ENCODE assay signal across 1 cellular context in the genomic region with DNA sequence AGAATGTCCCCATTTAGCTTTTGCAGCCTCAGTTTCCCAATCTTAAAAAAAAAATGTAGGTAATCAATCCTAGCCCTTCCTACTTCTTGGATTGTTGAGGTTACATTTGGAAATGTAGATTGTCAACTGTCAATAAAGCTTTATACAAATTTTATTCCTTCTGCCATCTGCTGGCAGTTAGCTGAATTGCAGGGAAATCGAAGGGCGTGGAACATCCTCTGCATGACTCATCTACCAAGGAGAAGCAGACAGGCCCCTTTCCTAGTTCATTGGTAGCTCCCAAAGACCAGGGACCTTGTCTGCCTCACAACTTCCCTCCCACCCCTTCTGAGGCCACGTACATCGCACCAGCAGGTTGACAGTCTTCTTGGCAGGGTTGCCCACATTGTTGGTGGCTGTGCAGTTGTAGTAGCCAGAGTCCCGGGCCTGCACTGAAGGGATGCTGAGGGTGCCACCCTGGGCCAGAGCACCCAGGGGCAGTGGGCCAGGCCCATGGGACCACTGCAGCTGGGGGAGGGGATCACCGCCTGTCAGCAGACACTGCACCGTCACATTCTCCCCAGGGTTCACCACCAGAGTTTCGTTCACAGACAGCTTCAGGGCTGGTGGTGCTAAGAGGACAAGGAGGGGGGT.
TF ChIP-seq lines count a peak whose summit lies in the region.

No MANE protein-coding gene starts in this region.

TF ChIP-seq in K562, 482 proteins besides CTCF, POLR2A, EP300 and RAD21 (continued from another document and continues in another):
- TF ChIP-seq HNRNPLL (IDR thresholded peaks at IDR 0.05; ENCODE audit: low read depth, low read length, poor library complexity, severe bottlenecking) (no peak), CBFA2T2 (conservative IDR thresholded peaks at IDR 0.05) (no peak), ETV1 (tag; conservative IDR thresholded peaks at IDR 0.05; ENCODE audit: low read depth) (peak; percentile 52; the same call in 1 of the 2 replicates), NFE2 (IDR thresholded peaks at IDR 0.05; ENCODE audit: low read depth) (peak; percentile 49), JUN (IDR thresholded peaks at IDR 0.05; ENCODE audit: borderline replicate concordance, low read depth, low read length) (peak; percentile 92), JUN (CRISPR knock-in tag; IDR thresholded peaks at IDR 0.05; ENCODE audit: borderline replicate concordance) (peak; percentile 74; the same call in 1 of the 2 replicates), SETDB1 (IDR thresholded peaks at IDR 0.05; ENCODE audit: low read length) (no peak), ZNF384 (IDR thresholded peaks at IDR 0.05; ENCODE audit: low read depth, low read length) (peak; percentile 41; the same call in 1 of the 2 replicates), ATF7 (IDR thresholded peaks at IDR 0.05) (peak; percentile 61; the same call in 1 of the 2 replicates), ARID3A (IDR thresholded peaks at IDR 0.05; ENCODE audit: borderline replicate concordance, low read depth, low read length) (peak; percentile 100), SP2 (IDR thresholded peaks at IDR 0.05; ENCODE audit: extremely low read depth, low read depth, low read length, poor library complexity, severe bottlenecking) (no peak), JUNB (CRISPR knock-in tag; conservative IDR thresholded peaks at IDR 0.05) (peak; percentile 71; the same call in 1 of the 2 replicates), PCBP2 (IDR thresholded peaks at IDR 0.05; ENCODE audit: low read depth, low read length, poor library complexity, severe bottlenecking) (no peak), MAX (CRISPR knock-in tag; IDR thresholded peaks at IDR 0.05) (no peak), RBM39 (optimal IDR thresholded peaks at IDR 0.05; ENCODE audit: low read depth, low read length) (no peak), ZBTB17 (CRISPR knock-in tag; IDR thresholded peaks at IDR 0.05) (no peak), EHMT2 (IDR thresholded peaks at IDR 0.05) (peak; percentile 8; the same call in 1 of the 2 replicates), NFE2L1 (tag; IDR thresholded peaks at IDR 0.05; ENCODE audit: borderline replicate concordance, low read depth) (no peak), MEIS2 (IDR thresholded peaks at IDR 0.05; ENCODE audit: partially characterized antibody) (no peak), ZBED1 (IDR thresholded peaks at IDR 0.05) (no peak), GABPB2 (CRISPR knock-in tag; conservative IDR thresholded peaks at IDR 0.05) (no peak), XRCC4 (IDR thresholded peaks at IDR 0.05; ENCODE audit: extremely low read depth, insufficient read depth, insufficient read length) (no peak), ZNF518B (CRISPR knock-in tag; IDR thresholded peaks at IDR 0.05) (no peak), TCFL5 (CRISPR knock-in tag; conservative IDR thresholded peaks at IDR 0.05) (no peak), NEUROD1 (IDR thresholded peaks at IDR 0.05; ENCODE audit: borderline replicate concordance, low read depth, low read length, partially characterized antibody) (no peak), MTA3 (IDR thresholded peaks at IDR 0.05; ENCODE audit: borderline replicate concordance) (0 out of 2 replicates have a peak, but pooled peaks have one; percentile 42), ASH1L (IDR thresholded peaks at IDR 0.05; ENCODE audit: borderline replicate concordance, low read depth, partially characterized antibody) (no peak), DEAF1 (CRISPR knock-in tag; IDR thresholded peaks at IDR 0.05) (peak; percentile 59), ESRRA (IDR thresholded peaks at IDR 0.05; ENCODE audit: borderline replicate concordance, low read depth) (no peak), SMAD1 (IDR thresholded peaks at IDR 0.05; ENCODE audit: low read depth, low read length, partially characterized antibody) (no peak), ZSCAN32 (CRISPR knock-in tag; IDR thresholded peaks at IDR 0.05) (no peak), CBX3 (IDR thresholded peaks at IDR 0.05; ENCODE audit: borderline replicate concordance in 1 of 2, low read length in 2 of 2) (peak in 1 of 2 experiments; percentile 99; a peak in 2 of 3 replicates), DPF2 (IDR thresholded peaks at IDR 0.05) (peak; percentile 62; the same call in 1 of the 2 replicates), EZH2 (IDR thresholded peaks at IDR 0.05; ENCODE audit: borderline replicate concordance, low read depth, low read length) (no peak), ZSCAN29 (IDR thresholded peaks at IDR 0.05) (no peak)
- TF ChIP-seq, protein P1, sequence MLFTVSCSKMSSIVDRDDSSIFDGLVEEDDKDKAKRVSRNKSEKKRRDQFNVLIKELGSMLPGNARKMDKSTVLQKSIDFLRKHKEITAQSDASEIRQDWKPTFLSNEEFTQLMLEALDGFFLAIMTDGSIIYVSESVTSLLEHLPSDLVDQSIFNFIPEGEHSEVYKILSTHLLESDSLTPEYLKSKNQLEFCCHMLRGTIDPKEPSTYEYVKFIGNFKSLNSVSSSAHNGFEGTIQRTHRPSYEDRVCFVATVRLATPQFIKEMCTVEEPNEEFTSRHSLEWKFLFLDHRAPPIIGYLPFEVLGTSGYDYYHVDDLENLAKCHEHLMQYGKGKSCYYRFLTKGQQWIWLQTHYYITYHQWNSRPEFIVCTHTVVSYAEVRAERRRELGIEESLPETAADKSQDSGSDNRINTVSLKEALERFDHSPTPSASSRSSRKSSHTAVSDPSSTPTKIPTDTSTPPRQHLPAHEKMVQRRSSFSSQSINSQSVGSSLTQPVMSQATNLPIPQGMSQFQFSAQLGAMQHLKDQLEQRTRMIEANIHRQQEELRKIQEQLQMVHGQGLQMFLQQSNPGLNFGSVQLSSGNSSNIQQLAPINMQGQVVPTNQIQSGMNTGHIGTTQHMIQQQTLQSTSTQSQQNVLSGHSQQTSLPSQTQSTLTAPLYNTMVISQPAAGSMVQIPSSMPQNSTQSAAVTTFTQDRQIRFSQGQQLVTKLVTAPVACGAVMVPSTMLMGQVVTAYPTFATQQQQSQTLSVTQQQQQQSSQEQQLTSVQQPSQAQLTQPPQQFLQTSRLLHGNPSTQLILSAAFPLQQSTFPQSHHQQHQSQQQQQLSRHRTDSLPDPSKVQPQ (CRISPR knock-in tag; IDR thresholded peaks at IDR 0.05; ENCODE audit: borderline replicate concordance), result no peak
- TF ChIP-seq, protein P2, sequence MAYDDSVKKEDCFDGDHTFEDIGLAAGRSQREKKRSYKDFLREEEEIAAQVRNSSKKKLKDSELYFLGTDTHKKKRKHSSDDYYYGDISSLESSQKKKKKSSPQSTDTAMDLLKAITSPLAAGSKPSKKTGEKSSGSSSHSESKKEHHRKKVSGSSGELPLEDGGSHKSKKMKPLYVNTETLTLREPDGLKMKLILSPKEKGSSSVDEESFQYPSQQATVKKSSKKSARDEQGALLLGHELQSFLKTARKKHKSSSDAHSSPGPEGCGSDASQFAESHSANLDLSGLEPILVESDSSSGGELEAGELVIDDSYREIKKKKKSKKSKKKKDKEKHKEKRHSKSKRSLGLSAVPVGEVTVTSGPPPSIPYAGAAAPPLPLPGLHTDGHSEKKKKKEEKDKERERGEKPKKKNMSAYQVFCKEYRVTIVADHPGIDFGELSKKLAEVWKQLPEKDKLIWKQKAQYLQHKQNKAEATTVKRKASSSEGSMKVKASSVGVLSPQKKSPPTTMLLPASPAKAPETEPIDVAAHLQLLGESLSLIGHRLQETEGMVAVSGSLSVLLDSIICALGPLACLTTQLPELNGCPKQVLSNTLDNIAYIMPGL (CRISPR knock-in tag; IDR thresholded peaks at IDR 0.05), result no peak
- TF ChIP-seq, protein P3, sequence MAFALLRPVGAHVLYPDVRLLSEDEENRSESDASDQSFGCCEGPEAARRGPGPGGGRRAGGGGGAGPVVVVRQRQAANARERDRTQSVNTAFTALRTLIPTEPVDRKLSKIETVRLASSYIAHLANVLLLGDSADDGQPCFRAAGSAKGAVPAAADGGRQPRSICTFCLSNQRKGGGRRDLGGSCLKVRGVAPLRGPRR (CRISPR knock-in tag; IDR thresholded peaks at IDR 0.05), result no peak
- TF ChIP-seq, protein P4, sequence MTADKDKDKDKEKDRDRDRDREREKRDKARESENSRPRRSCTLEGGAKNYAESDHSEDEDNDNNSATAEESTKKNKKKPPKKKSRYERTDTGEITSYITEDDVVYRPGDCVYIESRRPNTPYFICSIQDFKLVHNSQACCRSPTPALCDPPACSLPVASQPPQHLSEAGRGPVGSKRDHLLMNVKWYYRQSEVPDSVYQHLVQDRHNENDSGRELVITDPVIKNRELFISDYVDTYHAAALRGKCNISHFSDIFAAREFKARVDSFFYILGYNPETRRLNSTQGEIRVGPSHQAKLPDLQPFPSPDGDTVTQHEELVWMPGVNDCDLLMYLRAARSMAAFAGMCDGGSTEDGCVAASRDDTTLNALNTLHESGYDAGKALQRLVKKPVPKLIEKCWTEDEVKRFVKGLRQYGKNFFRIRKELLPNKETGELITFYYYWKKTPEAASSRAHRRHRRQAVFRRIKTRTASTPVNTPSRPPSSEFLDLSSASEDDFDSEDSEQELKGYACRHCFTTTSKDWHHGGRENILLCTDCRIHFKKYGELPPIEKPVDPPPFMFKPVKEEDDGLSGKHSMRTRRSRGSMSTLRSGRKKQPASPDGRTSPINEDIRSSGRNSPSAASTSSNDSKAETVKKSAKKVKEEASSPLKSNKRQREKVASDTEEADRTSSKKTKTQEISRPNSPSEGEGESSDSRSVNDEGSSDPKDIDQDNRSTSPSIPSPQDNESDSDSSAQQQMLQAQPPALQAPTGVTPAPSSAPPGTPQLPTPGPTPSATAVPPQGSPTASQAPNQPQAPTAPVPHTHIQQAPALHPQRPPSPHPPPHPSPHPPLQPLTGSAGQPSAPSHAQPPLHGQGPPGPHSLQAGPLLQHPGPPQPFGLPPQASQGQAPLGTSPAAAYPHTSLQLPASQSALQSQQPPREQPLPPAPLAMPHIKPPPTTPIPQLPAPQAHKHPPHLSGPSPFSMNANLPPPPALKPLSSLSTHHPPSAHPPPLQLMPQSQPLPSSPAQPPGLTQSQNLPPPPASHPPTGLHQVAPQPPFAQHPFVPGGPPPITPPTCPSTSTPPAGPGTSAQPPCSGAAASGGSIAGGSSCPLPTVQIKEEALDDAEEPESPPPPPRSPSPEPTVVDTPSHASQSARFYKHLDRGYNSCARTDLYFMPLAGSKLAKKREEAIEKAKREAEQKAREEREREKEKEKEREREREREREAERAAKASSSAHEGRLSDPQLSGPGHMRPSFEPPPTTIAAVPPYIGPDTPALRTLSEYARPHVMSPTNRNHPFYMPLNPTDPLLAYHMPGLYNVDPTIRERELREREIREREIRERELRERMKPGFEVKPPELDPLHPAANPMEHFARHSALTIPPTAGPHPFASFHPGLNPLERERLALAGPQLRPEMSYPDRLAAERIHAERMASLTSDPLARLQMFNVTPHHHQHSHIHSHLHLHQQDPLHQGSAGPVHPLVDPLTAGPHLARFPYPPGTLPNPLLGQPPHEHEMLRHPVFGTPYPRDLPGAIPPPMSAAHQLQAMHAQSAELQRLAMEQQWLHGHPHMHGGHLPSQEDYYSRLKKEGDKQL (CRISPR knock-in tag; IDR thresholded peaks at IDR 0.05; ENCODE audit: borderline replicate concordance), result no peak
- TF ChIP-seq, protein P5, sequence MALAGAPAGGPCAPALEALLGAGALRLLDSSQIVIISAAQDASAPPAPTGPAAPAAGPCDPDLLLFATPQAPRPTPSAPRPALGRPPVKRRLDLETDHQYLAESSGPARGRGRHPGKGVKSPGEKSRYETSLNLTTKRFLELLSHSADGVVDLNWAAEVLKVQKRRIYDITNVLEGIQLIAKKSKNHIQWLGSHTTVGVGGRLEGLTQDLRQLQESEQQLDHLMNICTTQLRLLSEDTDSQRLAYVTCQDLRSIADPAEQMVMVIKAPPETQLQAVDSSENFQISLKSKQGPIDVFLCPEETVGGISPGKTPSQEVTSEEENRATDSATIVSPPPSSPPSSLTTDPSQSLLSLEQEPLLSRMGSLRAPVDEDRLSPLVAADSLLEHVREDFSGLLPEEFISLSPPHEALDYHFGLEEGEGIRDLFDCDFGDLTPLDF (CRISPR knock-in tag; IDR thresholded peaks at IDR 0.05), result no peak
